19 cellular contexts compared by ENCODE assay signal in the genomic region with DNA sequence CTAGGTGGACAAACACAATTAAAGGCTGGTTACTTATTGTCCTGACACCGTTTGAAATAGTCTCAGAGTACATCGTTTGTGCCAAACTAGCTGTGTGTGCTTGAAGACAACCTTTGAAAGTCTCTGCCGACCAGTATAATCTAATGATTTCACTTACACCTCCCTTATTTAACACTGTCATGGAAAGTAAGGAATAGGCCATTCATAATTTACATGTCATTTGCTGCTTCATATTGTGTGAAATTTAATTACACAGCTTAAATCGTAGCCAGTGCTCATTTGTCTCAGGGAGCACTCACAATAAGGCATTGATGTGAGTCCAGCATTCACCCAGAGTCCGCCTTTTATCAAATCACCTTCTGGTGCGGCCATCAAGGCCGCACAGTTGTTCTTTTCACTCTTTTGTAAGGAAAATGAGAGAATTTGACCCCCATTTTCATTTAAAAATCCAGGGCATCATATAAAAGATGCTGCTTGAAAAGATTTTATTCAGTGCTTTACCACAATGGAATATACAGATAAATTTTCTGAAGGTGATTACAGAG. TPM values are rescaled to one million over a fixed set of nuclear protein-coding genes. Genes with fewer than 3 reads are reported as not detected.
A peak's percentile ranks its signal among the peaks of the same experiment; 100 is the strongest.
DNase-seq lines count a peak whose midpoint lies in the region; ATAC-seq, FAIRE-seq and TF ChIP-seq lines count a peak whose summit lies in the region.
"Had no signal": no experiment of that assay in that cellular context is flagged by ENCODE, and none has a peak within 500 bp of the region (broad histone marks: within the 10 kb centered on the region; RNA-seq: fewer than 3 reads in every experiment).

No MANE protein-coding gene starts in this region.

- H3K9me3 ChIP-seq in gastroesophageal sphincter, result no peaks in the 10 kb centered on the region
- H3K9me3 ChIP-seq: BLaER1 treated with 17β-estradiol and CSF1 and Interleukin-3, amounts not matched to agents 10 nM and 100 nM had no signal

- H3K27ac Mint-ChIP-seq in CD14-positive monocyte, result no peak overlapping the region
- H3K27ac Mint-ChIP-seq: CD4-positive, alpha-beta T cell had no signal

- TF ChIP-seq CTCF in gastroesophageal sphincter (IDR thresholded peaks at IDR 0.05) (no peak), CD14-positive monocyte (IDR thresholded peaks at IDR 0.05) (no peak)

- H3K9me3 Mint-ChIP-seq in CD14-positive monocyte, result peaks cover 0 to 2% (median 0%) of the 10 kb centered on the region in 7 donors
- H3K9me3 Mint-ChIP-seq: CD4-positive, alpha-beta T cell had no signal

- H3K4me1 Mint-ChIP-seq in CD14-positive monocyte, result no peaks in the 10 kb centered on the region

- H3K4me3 Mint-ChIP-seq in CD14-positive monocyte, result no peak overlapping the region
- H3K4me3 Mint-ChIP-seq: CD4-positive, alpha-beta T cell had no signal

- no peaks in the 10 kb centered on the region for H3K36me3 ChIP-seq in gastroesophageal sphincter
- H3K36me3 ChIP-seq: BLaER1 treated with 17β-estradiol and CSF1 and Interleukin-3, amounts not matched to agents 10 nM and 100 nM had no signal

- H3K27ac ChIP-seq in gastroesophageal sphincter, result no peak overlapping the region
- H3K27ac ChIP-seq: BLaER1 treated with 17β-estradiol and CSF1 and Interleukin-3, amounts not matched to agents 10 nM and 100 nM had no signal

- no peak for TF ChIP-seq EP300 in gastroesophageal sphincter (IDR thresholded peaks at IDR 0.05)

- in situ Hi-C loops in G401 (cut with HindIII; ENCODE audit: low sequenced_read_pairs), result no loop called here

- ATAC-seq in gastroesophageal sphincter (no peak), GM18868 (IDR thresholded peaks at IDR 0.05; ENCODE audit: unreplicated experiment) (no peak), GM18858 (IDR thresholded peaks at IDR 0.05; ENCODE audit: unreplicated experiment) (no peak)
- ATAC-seq: GM12878, HCT116, HepG2 had no signal

- H3K27me3 Mint-ChIP-seq in CD14-positive monocyte (ENCODE audit: low read depth in 3 of 3), result peaks cover 0 to 2% (median 0%) of the 10 kb centered on the region in 3 donors
- H3K27me3 Mint-ChIP-seq: CD4-positive, alpha-beta T cell had no signal

- 79 to 93% methylated on average over 5 to 7 of the region's 7 CpGs for WGBS in gastroesophageal sphincter (ENCODE audit: low coverage in 1 of 2), 2 donors

- FAIRE-seq in islet of Langerhans (lab: Jason Lieb, UNC), result peak; percentile 93
- FAIRE-seq: GM12878, GM19239, H1, HepG2, HTR-8/SVneo had no signal

- no peak for TF ChIP-seq POLR2A in gastroesophageal sphincter (IDR thresholded peaks at IDR 0.05)

- intact Hi-C loops in CD14-positive monocyte (cut with micrococcal nuclease), result no loop called here

- no peak overlapping the region for H3K4me3 ChIP-seq in gastroesophageal sphincter
- H3K4me3 ChIP-seq: BLaER1 treated with 17β-estradiol and CSF1 and Interleukin-3, amounts not matched to agents 10 nM and 100 nM; GM12878 had no signal

- no peaks in the 10 kb centered on the region for H3K27me3 ChIP-seq in gastroesophageal sphincter
- H3K27me3 ChIP-seq: BLaER1 treated with 17β-estradiol and CSF1 and Interleukin-3, amounts not matched to agents 10 nM and 100 nM had no signal

- H3K4me1 ChIP-seq in gastroesophageal sphincter, result no peaks in the 10 kb centered on the region
- H3K4me1 ChIP-seq: BLaER1 treated with 17β-estradiol and CSF1 and Interleukin-3, amounts not matched to agents 10 nM and 100 nM had no signal

- peak; percentile 83 for DNase-seq in G401 (ENCODE audit: low spot score)
- DNase-seq in NCI-H446 treated with DMSO at 0.1 percent for 48 hours (lab: John Stamatoyannopoulos, UW), result peak; percentile 90
- peak; percentile 82 for DNase-seq in cerebellar cortex (ENCODE audit: low spot score)
- no peak for DNase-seq in CD14-positive monocyte (ENCODE audit: low spot score)
- DNase-seq: ACHN; Calu3; CD4-positive, alpha-beta T cell; DMS 273 treated with DMSO at 0.1 percent for 48 hours had no signal

- H3K36me3 Mint-ChIP-seq in CD14-positive monocyte, result no peaks in the 10 kb centered on the region

RNA-seq across cellular contexts. Expression of gene PAX6, which starts 46.9 kb away (rescaled TPM):
- 2.7 and 3.8 TPM in 2 replicates for total RNA-seq in G401 (2014; rRNA removed; shearing (Covaris generic))
- total RNA-seq in gastroesophageal sphincter, result 1 to 10 TPM in 1 of 4 donors, under 1 TPM in 3; 0.08 to 1.1 (median 0.55) TPM
- not detected for polyA plus RNA-seq in CD14-positive monocyte
- total RNA-seq: CD4-positive, alpha-beta T cell had no signal
